ENCODE assay signal across 24 cellular contexts in genomic region chr17:27109346-27109745, GRCh38.
"Had no signal": no experiment of that assay in that cellular context is flagged by ENCODE, and none has a peak within 500 bp of the region (broad histone marks: within the 10 kb centered on the region; RNA-seq: fewer than 3 reads in every experiment).

No MANE protein-coding gene starts in this region.

- H3K27ac ChIP-seq: adrenal gland, ascending aorta had no signal

- H3K27me3 ChIP-seq: adrenal gland, ascending aorta had no signal

- ATAC-seq: activated CD4-positive, alpha-beta T cell treated with anti-CD3 and anti-CD28 coated beads for 36 hours; activated CD8-positive, alpha-beta memory T cell treated with anti-CD3 and anti-CD28 coated beads, Interleukin-2, amount 10 ng/mL, durations not matched to agents 7 days and 5 days; activated CD8-positive, alpha-beta T cell treated with anti-CD3 and anti-CD28 coated beads, Interleukin-2, amount 10 ng/mL, durations not matched to agents 7 days and 5 days; activated naive CD8-positive, alpha-beta T cell treated with anti-CD3 and anti-CD28 coated beads, Interleukin-2, amount 50 U/mL, for 24 hours; esophagus mucosa; T-helper 17 cell had no signal

- H3K36me3 ChIP-seq: adrenal gland, ascending aorta had no signal

- H3K4me1 ChIP-seq: adrenal gland, ascending aorta had no signal

- H3K4me3 ChIP-seq: adrenal gland, ascending aorta had no signal

- DNase-seq: activated CD4-positive, alpha-beta memory T cell treated with anti-CD3 and anti-CD28 coated beads for 36 hours; activated CD4-positive, alpha-beta T cell treated with anti-CD3 and anti-CD28 coated beads for 36 hours; activated CD4-positive, alpha-beta T cell treated with anti-CD3 and anti-CD28 coated beads, Interleukin-2, amount 10 ng/mL, durations not matched to agents 24 days and 14 days; activated CD4-positive, CD25-positive, alpha-beta regulatory T cell; activated CD4-positive, CD25-positive, alpha-beta regulatory T cell treated with anti-CD3 and anti-CD28 coated beads, Interleukin-2, amount 50 U/mL, for 72 hours; activated CD8-positive, alpha-beta memory T cell treated with anti-CD3 and anti-CD28 coated beads, Interleukin-2, amount 10 ng/mL, durations not matched to agents 7 days and 5 days; activated CD8-positive, alpha-beta memory T cell treated with anti-CD3 and anti-CD28 coated beads, Interleukin-2, amount 50 U/mL, for 4 hours; activated CD8-positive, alpha-beta T cell treated with anti-CD3 and anti-CD28 coated beads, Interleukin-2, amount 10 ng/mL, durations not matched to agents 7 days and 5 days; activated effector memory CD4-positive, alpha-beta T cell treated with anti-CD3 and anti-CD28 coated beads, Interleukin-2, amount 50 U/mL, for 16 hours; activated naive CD4-positive, alpha-beta T cell treated with anti-CD3 and anti-CD28 coated beads for 36 hours; activated naive CD8-positive, alpha-beta T cell treated with anti-CD3 and anti-CD28 coated beads for 36 hours; activated naive CD8-positive, alpha-beta T cell treated with anti-CD3 and anti-CD28 coated beads, Interleukin-2, amount 50 U/mL, for 24 hours; activated T-cell treated with anti-CD3 and anti-CD28 coated beads, Interleukin-2, amount 50 U/mL, for 1 hour; activated T-cell treated with anti-CD3 and anti-CD28 coated beads, Interleukin-2, amount 50 U/mL, for 48 hours; adrenal gland; caudate nucleus; cortex of kidney; effector CD8-positive, alpha-beta T cell; foreskin fibroblast; head of caudate nucleus; T-helper 1 cell; T-helper 17 cell had no signal

- H3K9me3 ChIP-seq: adrenal gland, ascending aorta had no signal
